Comparison of ENCODE assay signal across 18 cellular contexts in genomic region chr4:148730766-148731165, GRCh38.
"Had no signal": no experiment of that assay in that cellular context is flagged by ENCODE, and none has a peak within 500 bp of the region (broad histone marks: within the 10 kb centered on the region; RNA-seq: fewer than 3 reads in every experiment).

No MANE protein-coding gene starts in this region.

- H3K4me3 ChIP-seq: cardiac muscle cell, lower lobe of right lung, pancreas, skin epidermis, transverse colon, vagina had no signal

- H3K27ac ChIP-seq: cardiac muscle cell, lower lobe of right lung, pancreas, skin epidermis, transverse colon, vagina had no signal

- ATAC-seq: activated naive CD8-positive, alpha-beta T cell treated with anti-CD3 and anti-CD28 coated beads, Interleukin-2, amount 50 U/mL, for 24 hours; activated T-helper 17 cell treated with anti-CD3 and anti-CD28 coated beads, Interleukin-2, amount 50 U/mL, for 72 hours; esophagus mucosa; lower lobe of right lung had no signal

- DNase-seq: activated CD4-positive, CD25-positive, alpha-beta regulatory T cell; activated naive CD4-positive, alpha-beta T cell treated with Interleukin-2 at 50 U/mL for 16 hours; activated naive CD8-positive, alpha-beta T cell treated with anti-CD3 and anti-CD28 coated beads, Interleukin-2, amount 50 U/mL, for 24 hours; hippocampal formation; lower lobe of right lung; pancreas; stimulated activated CD4-positive, alpha-beta T cell treated with anti-CD3 and anti-CD28 coated beads, Interleukin-4, amount 100 ng/mL, for 4 hours; stimulated activated CD8-positive, alpha-beta memory T cell treated with anti-CD3 and anti-CD28 coated beads, Interleukin-4, amount 100 ng/mL, for 48 hours; stimulated activated naive CD4-positive, alpha-beta T cell treated with Interleukin-2 at 50 U/mL for 16 hours; substantia nigra; T-helper 2 cell; transverse colon had no signal

- H3K9me3 ChIP-seq: lower lobe of right lung, pancreas, transverse colon, vagina had no signal

- H3K27ac Mint-ChIP-seq: activated naive CD8-positive, alpha-beta T cell treated with anti-CD3 and anti-CD28 coated beads, Interleukin-2, amount 50 U/mL, for 24 hours; activated T-helper 17 cell treated with anti-CD3 and anti-CD28 coated beads, Interleukin-2, amount 50 U/mL, for 72 hours; mesothelial cell of epicardium had no signal

- H3K9me3 Mint-ChIP-seq: activated naive CD8-positive, alpha-beta T cell treated with anti-CD3 and anti-CD28 coated beads, Interleukin-2, amount 50 U/mL, for 24 hours; activated T-helper 17 cell treated with anti-CD3 and anti-CD28 coated beads, Interleukin-2, amount 50 U/mL, for 72 hours; mesothelial cell of epicardium had no signal

- H3K4me3 Mint-ChIP-seq: activated naive CD8-positive, alpha-beta T cell treated with anti-CD3 and anti-CD28 coated beads, Interleukin-2, amount 50 U/mL, for 24 hours; activated T-helper 17 cell treated with anti-CD3 and anti-CD28 coated beads, Interleukin-2, amount 50 U/mL, for 72 hours; mesothelial cell of epicardium had no signal

- H3K27me3 ChIP-seq: cardiac muscle cell, pancreas, transverse colon, vagina had no signal

- H3K36me3 ChIP-seq: cardiac muscle cell, lower lobe of right lung, pancreas, transverse colon, vagina had no signal

- H3K27me3 Mint-ChIP-seq: activated naive CD8-positive, alpha-beta T cell treated with anti-CD3 and anti-CD28 coated beads, Interleukin-2, amount 50 U/mL, for 24 hours had no signal

- H3K4me1 ChIP-seq: lower lobe of right lung, vagina had no signal

- H3K4me1 Mint-ChIP-seq: activated naive CD8-positive, alpha-beta T cell treated with anti-CD3 and anti-CD28 coated beads, Interleukin-2, amount 50 U/mL, for 24 hours; activated T-helper 17 cell treated with anti-CD3 and anti-CD28 coated beads, Interleukin-2, amount 50 U/mL, for 72 hours had no signal

- H3K36me3 Mint-ChIP-seq: mesothelial cell of epicardium had no signal
